9 cellular contexts compared by ENCODE assay signal in genomic region chr12:119673634-119674033, GRCh38. TPM values are rescaled to one million over a fixed set of nuclear protein-coding genes. Genes with fewer than 3 reads are reported as not detected.
A peak's percentile ranks its signal among the peaks of the same experiment; 100 is the strongest.
DNase-seq lines count a peak whose midpoint lies in the region; ATAC-seq, FAIRE-seq and TF ChIP-seq lines count a peak whose summit lies in the region.
"Had no signal": no experiment of that assay in that cellular context is flagged by ENCODE, and none has a peak within 500 bp of the region (broad histone marks: within the 10 kb centered on the region; RNA-seq: fewer than 3 reads in every experiment).

No MANE protein-coding gene starts in this region.

- peaks cover 85% of the 10 kb centered on the region for H3K36me3 Mint-ChIP-seq in CD8-positive, alpha-beta T cell
- H3K36me3 Mint-ChIP-seq in activated CD4-positive, alpha-beta memory T cell treated with anti-CD3 and anti-CD28 coated beads, Interleukin-2, amount 10 ng/mL, durations not matched to agents 7 days and 5 days (ENCODE audit: low read depth) = peaks cover 91% of the 10 kb centered on the region

- ATAC-seq in CD8-positive, alpha-beta T cell = no peak
- ATAC-seq in heart right ventricle (peak; percentile 60 to 88 (median 83)), GM19023 (IDR thresholded peaks at IDR 0.05; ENCODE audit: unreplicated experiment) (no peak)

- TF ChIP-seq CTCF in CD8-positive, alpha-beta T cell (IDR thresholded peaks at IDR 0.05) = no peak
- TF ChIP-seq CTCF in heart right ventricle (IDR thresholded peaks at IDR 0.05) (no peak), BE2C (IDR thresholded peaks at IDR 0.05; ENCODE audit: low read depth, low read length) (no peak)

- TF ChIP-seq POLR2A in H54 (IDR thresholded peaks at IDR 0.05; ENCODE audit: low read depth, low read length) = no peak

- no peak for DNase-seq in CD8-positive, alpha-beta T cell
- peak; percentile 34 for DNase-seq in activated CD4-positive, alpha-beta memory T cell treated with anti-CD3 and anti-CD28 coated beads, Interleukin-2, amount 10 ng/mL, durations not matched to agents 7 days and 5 days
- DNase-seq in heart right ventricle (peak in 1 of 2 donors; percentile 47), pulmonary artery endothelial cell (ENCODE audit: low read depth, low spot score) (peak; percentile 68), SIG-M5 (lab: John Stamatoyannopoulos, UW) (no peak), H54 (ENCODE audit: insufficient read length, low spot score) (no peak), BE2C (no peak)

- POLR2A ChIA-PET in CD8-positive, alpha-beta T cell (lab: Charles Lee) = no interaction called here
- POLR2A ChIA-PET in activated CD4-positive, alpha-beta memory T cell treated with anti-CD3 and anti-CD28 coated beads, Interleukin-2, amount 10 ng/mL, durations not matched to agents 7 days and 5 days (lab: Charles Lee) = interaction anchor here (2.5 kb wide), 1 partner anchor 9 kb away, joined by 15 read pairs; no protein-coding TSS in a partner anchor

- H3K9me3 Mint-ChIP-seq in CD8-positive, alpha-beta T cell = no peaks in the 10 kb centered on the region
- H3K9me3 Mint-ChIP-seq in activated CD4-positive, alpha-beta memory T cell treated with anti-CD3 and anti-CD28 coated beads, Interleukin-2, amount 10 ng/mL, durations not matched to agents 7 days and 5 days = no peaks in the 10 kb centered on the region

- H3K27ac Mint-ChIP-seq in CD8-positive, alpha-beta T cell = peak overlapping the region; percentile 80
- peak overlapping the region; percentile 90 for H3K27ac Mint-ChIP-seq in activated CD4-positive, alpha-beta memory T cell treated with anti-CD3 and anti-CD28 coated beads, Interleukin-2, amount 10 ng/mL, durations not matched to agents 7 days and 5 days

- H3K27ac ChIP-seq in CD8-positive, alpha-beta T cell (ENCODE audit: low read depth, low read length) = no peak overlapping the region
- peak overlapping the region in 8 of 10 donors; percentile 70 to 91 (median 78) for H3K27ac ChIP-seq in heart right ventricle
- H3K27ac ChIP-seq: SK-N-MC had no signal

- H3K4me3 Mint-ChIP-seq in CD8-positive, alpha-beta T cell = no peak overlapping the region
- peak overlapping the region; percentile 48 for H3K4me3 Mint-ChIP-seq in activated CD4-positive, alpha-beta memory T cell treated with anti-CD3 and anti-CD28 coated beads, Interleukin-2, amount 10 ng/mL, durations not matched to agents 7 days and 5 days

- H3K27me3 ChIP-seq in CD8-positive, alpha-beta T cell (ENCODE audit: insufficient read depth, low read length) = no peaks in the 10 kb centered on the region
- no peaks in the 10 kb centered on the region for H3K27me3 ChIP-seq in heart right ventricle
- no peaks in the 10 kb centered on the region for H3K27me3 ChIP-seq in BE2C

- peaks cover 66% of the 10 kb centered on the region for H3K36me3 ChIP-seq in CD8-positive, alpha-beta T cell (ENCODE audit: insufficient read depth, low read length)
- H3K36me3 ChIP-seq in heart right ventricle (peaks cover 0 to 85% (median 49%) of the 10 kb centered on the region in 9 donors), BE2C (peaks cover 67% of the 10 kb centered on the region)

- H3K9me3 ChIP-seq in CD8-positive, alpha-beta T cell (ENCODE audit: low read length) = no peaks in the 10 kb centered on the region
- H3K9me3 ChIP-seq in heart right ventricle (no peaks in the 10 kb centered on the region), BE2C (no peaks in the 10 kb centered on the region)

- intact Hi-C loops in CD8-positive, alpha-beta T cell (cut with DNase I, micrococcal nuclease) = no loop called here
- intact Hi-C loops in heart right ventricle (cut with DNase I) = no loop called here

- CTCF ChIA-PET in CD8-positive, alpha-beta T cell (lab: Charles Lee) = no interaction called here
- CTCF ChIA-PET in activated CD4-positive, alpha-beta memory T cell treated with anti-CD3 and anti-CD28 coated beads, Interleukin-2, amount 10 ng/mL, durations not matched to agents 7 days and 5 days (lab: Charles Lee) = interaction anchor here (1.1 kb wide), 1 partner anchor 11 kb away, joined by 3 read pairs; no protein-coding TSS in a partner anchor

- no peaks in the 10 kb centered on the region for H3K27me3 Mint-ChIP-seq in CD8-positive, alpha-beta T cell (ENCODE audit: low read depth)
- H3K27me3 Mint-ChIP-seq in activated CD4-positive, alpha-beta memory T cell treated with anti-CD3 and anti-CD28 coated beads, Interleukin-2, amount 10 ng/mL, durations not matched to agents 7 days and 5 days = no peaks in the 10 kb centered on the region

- H3K4me1 Mint-ChIP-seq in CD8-positive, alpha-beta T cell (ENCODE audit: low read depth) = peaks cover 40% of the 10 kb centered on the region
- peaks cover 63% of the 10 kb centered on the region for H3K4me1 Mint-ChIP-seq in activated CD4-positive, alpha-beta memory T cell treated with anti-CD3 and anti-CD28 coated beads, Interleukin-2, amount 10 ng/mL, durations not matched to agents 7 days and 5 days

- H3K4me1 ChIP-seq in CD8-positive, alpha-beta T cell (ENCODE audit: insufficient read depth, low read length) = peaks cover 15% of the 10 kb centered on the region
- peaks cover 1 to 76% (median 50%) of the 10 kb centered on the region in 9 donors for H3K4me1 ChIP-seq in heart right ventricle
- no peaks in the 10 kb centered on the region for H3K4me1 ChIP-seq in BE2C

- H3K4me3 ChIP-seq in CD8-positive, alpha-beta T cell (ENCODE audit: low read depth, low read length) = no peak overlapping the region
- H3K4me3 ChIP-seq in heart right ventricle (no peak overlapping the region), BE2C (ENCODE audit: low read depth, low read length) (no peak overlapping the region)
- H3K4me3 ChIP-seq: SK-N-MC had no signal

- WGBS in heart right ventricle, 2 donors = 58 to 76% methylated on average over 7 of the region's 7 CpGs

- FAIRE-seq in H54 (lab: Jason Lieb, UNC) = no peak

RNA-seq across cellular contexts. Expression of gene PRKAB1, which starts 5.7 kb away (rescaled TPM):
- 10 to 100 TPM; 17.9 to 23.7 TPM for total RNA-seq in CD8-positive, alpha-beta T cell
- 10 to 100 TPM; 37.5 to 39.8 TPM for total RNA-seq in activated CD4-positive, alpha-beta memory T cell treated with anti-CD3 and anti-CD28 coated beads, Interleukin-2, amount 10 ng/mL, durations not matched to agents 7 days and 5 days
- 10 to 100 TPM in 5 of 10 donors, 1 to 10 TPM in 5; 8.6 to 14.5 (median 10.4) TPM for total RNA-seq in heart right ventricle
- polyA plus RNA-seq in heart right ventricle = 10 to 100 TPM; 13.5 to 14.3 TPM
- total RNA-seq in pulmonary artery endothelial cell = 14.1 and 14.2 TPM in 2 replicates
- polyA plus RNA-seq in BE2C (2012; ENCODE audit: insufficient read depth, insufficient read length, low read depth) = 30.6 TPM

Comparison
In these comparisons a context has a peak if more than half of its experiments do, and no peak if none do; other contexts are left out.
1. ATAC-seq: peak in heart right ventricle (8 of 8); none in CD8-positive, alpha-beta T cell (single experiment) and GM19023 (single experiment).
2. DNase-seq: peak in activated CD4-positive, alpha-beta memory T cell treated with anti-CD3 and anti-CD28 coated beads, Interleukin-2, amount 10 ng/mL, durations not matched to agents 7 days and 5 days (single experiment) and pulmonary artery endothelial cell (single experiment); none in CD8-positive, alpha-beta T cell (0 of 7), SIG-M5 (single experiment), H54 (single experiment) and BE2C (single experiment).